ENCODE assay signal across 7 cellular contexts in genomic region chr16:68284847-68285246, GRCh38. TPM values are rescaled to one million over a fixed set of nuclear protein-coding genes. Genes with fewer than 3 reads are reported as not detected.
A peak's percentile ranks its signal among the peaks of the same experiment; 100 is the strongest.
DNase-seq lines count a peak whose midpoint lies in the region; ATAC-seq and TF ChIP-seq lines count a peak whose summit lies in the region.

No MANE protein-coding gene starts in this region.

- H3K9ac ChIP-seq in skeletal muscle tissue (ENCODE audit: low read depth in 1 of 3, low read length in 3 of 3), result peak overlapping the region; percentile 28 to 60 (median 55)

- no peaks in the 10 kb centered on the region for H3K9me3 ChIP-seq in skeletal muscle tissue (ENCODE audit: control insufficient read depth in 3 of 3, low read length in 3 of 3)

- no peaks in the 10 kb centered on the region for H3K27me3 ChIP-seq in skeletal muscle tissue (ENCODE audit: control insufficient read depth in 3 of 3, insufficient read depth in 3 of 3, low read length in 3 of 3)

- peaks cover 9 to 16% (median 9%) of the 10 kb centered on the region in 3 donors for H3K36me3 ChIP-seq in skeletal muscle tissue (ENCODE audit: control insufficient read depth in 3 of 3, insufficient read depth in 3 of 3, low read length in 3 of 3)

- peak in 1 of 34 experiments; percentile 36 for DNase-seq in T-cell
- DNase-seq in central memory CD4-positive, alpha-beta T cell, result no peak
- no peak for DNase-seq in SW 1271 (lab: John Stamatoyannopoulos, UW)

- peak overlapping the region; percentile 94 for H3K27ac Mint-ChIP-seq in T-cell

- POLR2A ChIA-PET in T-cell (lab: Charles Lee), result interaction anchor here in 1 of 2 donors (1.2 kb wide), 1 partner anchor 21 kb away, joined by 4 read pairs; the partner anchor contains the start of gene SLC7A6

- peaks cover 82 to 84% (median 83%) of the 10 kb centered on the region in 3 donors for H3K4me1 ChIP-seq in skeletal muscle tissue (ENCODE audit: control insufficient read depth in 3 of 3, insufficient read depth in 3 of 3, low read length in 3 of 3)

- peak overlapping the region; percentile 79 for H3K27ac ChIP-seq in skeletal muscle tissue (ENCODE audit: low read depth, low read length)

- H3K27me3 Mint-ChIP-seq in T-cell, result no peaks in the 10 kb centered on the region

- peaks cover 46% of the 10 kb centered on the region for H3K36me3 Mint-ChIP-seq in T-cell

- H3K4me3 Mint-ChIP-seq in T-cell, result peak overlapping the region; percentile 38 to 72 (median 69)

- peak; percentile 43 for ATAC-seq in GM18907 (IDR thresholded peaks at IDR 0.05; ENCODE audit: unreplicated experiment)
- ATAC-seq in HG02884 (IDR thresholded peaks at IDR 0.05; ENCODE audit: unreplicated experiment), result peak; percentile 40
- no peak for ATAC-seq in T-cell (replicated peaks in 1 of 4)
- ATAC-seq in SK-N-SH treated with all-trans-retinoic acid at 6 μM for 48 hours, result no peak

- CTCF ChIA-PET in T-cell (lab: Charles Lee), result interaction anchor here (0.6 to 4.4 kb wide), 8 partner anchors 9 to 46 kb away, joined by 3 to 58 read pairs (median 4); partner anchors contain the start of genes SLC7A6 (in 2 of the 2), PRMT7 (in 1 of the 2) and SLC7A6OS (in 1 of the 2)

- H3K9me3 Mint-ChIP-seq in T-cell, result no peaks in the 10 kb centered on the region

- H3K4me3 ChIP-seq in skeletal muscle tissue (ENCODE audit: low read length in 3 of 3), result no peak overlapping the region

- H3K4me1 Mint-ChIP-seq in T-cell, result peaks cover 94 to 95% (median 94%) of the 10 kb centered on the region in 3 donors

TF ChIP-seq in SK-N-SH treated with all-trans-retinoic acid at 6 μM for 48 hours, 23 proteins besides CTCF, POLR2A, EP300 and RAD21:
- no peak for TF ChIP-seq ZFP3 (CRISPR knock-in tag; IDR thresholded peaks at IDR 0.05)
- no peak for TF ChIP-seq TOX (CRISPR knock-in tag; IDR thresholded peaks at IDR 0.05; ENCODE audit: borderline replicate concordance)
- no peak for TF ChIP-seq ZNF565 (CRISPR knock-in tag; conservative IDR thresholded peaks at IDR 0.05; ENCODE audit: low read depth)
- TF ChIP-seq BACH2 (CRISPR knock-in tag; IDR thresholded peaks at IDR 0.05; ENCODE audit: borderline replicate concordance), result no peak
- no peak for TF ChIP-seq RARB (CRISPR knock-in tag; IDR thresholded peaks at IDR 0.05)
- TF ChIP-seq SNAI2 (CRISPR knock-in tag; IDR thresholded peaks at IDR 0.05), result no peak

RNA-seq across cellular contexts. Expression of gene SLC7A6, which starts 20.5 kb away (rescaled TPM):
- 100 to 1,000 TPM; 146 to 216 (median 185) TPM for total RNA-seq in T-cell
- total RNA-seq in skeletal muscle tissue, result 9.4 TPM

RNA-seq across cellular contexts. Expression of gene SLC7A6OS, which starts 25.9 kb away (rescaled TPM):
- total RNA-seq in T-cell (10 to 100 TPM; 42.5 to 50.3 (median 43.9) TPM), skeletal muscle tissue (11.0 TPM)

RNA-seq across cellular contexts. Expression of gene PRMT7, which starts 26.0 kb away (rescaled TPM):
- total RNA-seq in T-cell (10 to 100 TPM; 80.1 to 92.4 (median 87.2) TPM), skeletal muscle tissue (49.1 TPM)

RNA-seq across cellular contexts. Expression of gene PLA2G15, which starts 39.7 kb away (rescaled TPM):
- total RNA-seq in T-cell (10 to 100 TPM in 4 of 5 donors, 1 to 10 TPM in 1; 8.7 to 16.4 (median 10.9) TPM), skeletal muscle tissue (23.0 TPM)

RNA-seq across cellular contexts. Expression of gene ESRP2, which starts 48.9 kb away (rescaled TPM):
- total RNA-seq in T-cell (under 1 TPM in 3 of 5 donors, not detected in 2; 0.47 to 0.79 (median 0.62) TPM), skeletal muscle tissue (not detected)

Comparison
In these comparisons a context has a peak if more than half of its experiments do, and no peak if none do; other contexts are left out.
1. ATAC-seq: peak in GM18907 (single experiment) and HG02884 (single experiment); none in T-cell (0 of 4) and SK-N-SH treated with all-trans-retinoic acid at 6 μM for 48 hours (single experiment).
2. RNA of gene SLC7A6, which starts 20.5 kb away (total RNA-seq): 146 to 216 TPM in T-cell; 9.4 TPM in skeletal muscle tissue (single experiment); every median in the first group is over 10 times any median in the second.